In genomic region chr6:139519097-139519496, GRCh38 we compare ENCODE assay signal across 15 cellular contexts.
A peak's percentile ranks its signal among the peaks of the same experiment; 100 is the strongest.
DNase-seq lines count a peak whose midpoint lies in the region; ATAC-seq, FAIRE-seq and TF ChIP-seq lines count a peak whose summit lies in the region.
"Had no signal": no experiment of that assay in that cellular context is flagged by ENCODE, and none has a peak within 500 bp of the region (broad histone marks: within the 10 kb centered on the region; RNA-seq: fewer than 3 reads in every experiment).

No MANE protein-coding gene starts in this region.

- DNase-seq in HL-60 (ENCODE audit: low read depth in 1 of 2, low spot score in 1 of 2) = no peak
- DNase-seq in K562 (ENCODE audit: extremely low read depth in 1 of 4, low spot score in 3 of 4) = no peak
- no peak for DNase-seq in vagina (ENCODE audit: extremely low spot score in 2 of 2)
- DNase-seq in OCI-LY7 (ENCODE audit: low spot score) = no peak
- no peak for DNase-seq in UCSD-AML1 (lab: John Stamatoyannopoulos, UW; ENCODE audit: unreplicated experiment)
- DNase-seq: Calu3; CD8-positive, alpha-beta T cell; DMS79 treated with DMSO at 0.1 percent for 48 hours; GF-D8; H9 had no signal

- 0 out of 2 replicates have a peak, but pooled peaks cover 3% of the 10 kb centered on the region for H3K9me3 ChIP-seq in K562 (replicated peaks; ENCODE audit: control insufficient read depth, insufficient read depth, low read depth, low read length)
- no peaks in the 10 kb centered on the region for H3K9me3 ChIP-seq in parathyroid adenoma (ENCODE audit: control insufficient read depth, low read length)
- no peaks in the 10 kb centered on the region for H3K9me3 ChIP-seq in vagina
- no peaks in the 10 kb centered on the region for H3K9me3 ChIP-seq in OCI-LY7 (ENCODE audit: low read length)
- H3K9me3 ChIP-seq: BLaER1 treated with 17β-estradiol and CSF1 and Interleukin-3, amounts not matched to agents 10 nM and 100 nM had no signal

- CTCF ChIA-PET in K562 (lab: Yijun Ruan, JAX; ENCODE audit: low intra/inter-chr PET ratio) = no interaction called here
- CTCF ChIA-PET in OCI-LY7 (lab: Charles Lee; ENCODE audit: unreplicated experiment) = no interaction called here

- no peaks in the 10 kb centered on the region for H3K79me2 ChIP-seq in K562 (ENCODE audit: control insufficient read depth, insufficient read depth, low read length)
- H3K79me2 ChIP-seq in parathyroid adenoma = no peaks in the 10 kb centered on the region
- no peaks in the 10 kb centered on the region for H3K79me2 ChIP-seq in OCI-LY7 (ENCODE audit: insufficient read depth, low read depth, low read length)

- no peaks in the 10 kb centered on the region for H3K9me2 ChIP-seq in OCI-LY7 (ENCODE audit: insufficient read depth, low read length)

- no peaks in the 10 kb centered on the region for H4K20me1 ChIP-seq in K562 (replicated peaks; ENCODE audit: control insufficient read depth, insufficient read depth, low read length)
- no peaks in the 10 kb centered on the region for H4K20me1 ChIP-seq in OCI-LY7 (ENCODE audit: insufficient read depth, low read length)
- H4K20me1 ChIP-seq: BLaER1 treated with 17β-estradiol and CSF1 and Interleukin-3, amounts not matched to agents 10 nM and 100 nM had no signal

- H3K27ac ChIP-seq in HL-60 (replicated peaks) (peak overlapping the region; percentile 77), K562 (ENCODE audit: extremely low read depth, low read depth, low read length) (peak overlapping the region; percentile 23; the same call in 2 of the 3 replicates), parathyroid adenoma (peak overlapping the region; percentile 26), vagina (peak overlapping the region; percentile 27), OCI-LY7 (ENCODE audit: low read depth, low read length, poor library complexity, severe bottlenecking) (no peak overlapping the region)
- H3K27ac ChIP-seq: BLaER1 treated with 17β-estradiol and CSF1 and Interleukin-3, amounts not matched to agents 10 nM and 100 nM had no signal

- TF ChIP-seq CTCF in HL-60 (IDR thresholded peaks at IDR 0.05; ENCODE audit: insufficient read depth, low read length) (no peak), K562 (IDR thresholded peaks at IDR 0.05 in 2 of 3, conservative IDR thresholded peaks at IDR 0.05 in 1 of 3; ENCODE audit: insufficient read depth in 2 of 3, low read depth in 1 of 3, low read length in 3 of 3) (no peak), parathyroid adenoma (IDR thresholded peaks at IDR 0.05) (no peak), vagina (IDR thresholded peaks at IDR 0.05) (no peak), OCI-LY7 (conservative IDR thresholded peaks at IDR 0.05; ENCODE audit: low read length) (no peak)

- no peak for TF ChIP-seq RAD21 in K562 (CRISPR knock-in tag; conservative IDR thresholded peaks at IDR 0.05 in 1 of 2, IDR thresholded peaks at IDR 0.05 in 1 of 2)

- H3K4me3 ChIP-seq in HL-60 (replicated peaks; ENCODE audit: insufficient read depth, low read length) = no peak overlapping the region
- no peak overlapping the region for H3K4me3 ChIP-seq in K562
- no peak overlapping the region for H3K4me3 ChIP-seq in parathyroid adenoma (ENCODE audit: low read depth, low read length)
- H3K4me3 ChIP-seq in vagina = no peak overlapping the region
- no peak overlapping the region for H3K4me3 ChIP-seq in OCI-LY7 (ENCODE audit: low read depth, low read length, poor library complexity, severe bottlenecking)
- H3K4me3 ChIP-seq: BLaER1 treated with 17β-estradiol and CSF1 and Interleukin-3, amounts not matched to agents 10 nM and 100 nM; GM12878 had no signal

- no peaks in the 10 kb centered on the region for H3K36me3 ChIP-seq in K562 (ENCODE audit: control insufficient read depth, insufficient read depth, low read length)
- no peaks in the 10 kb centered on the region for H3K36me3 ChIP-seq in parathyroid adenoma (ENCODE audit: control insufficient read depth, insufficient read depth, low read length)
- no peaks in the 10 kb centered on the region for H3K36me3 ChIP-seq in vagina
- H3K36me3 ChIP-seq in OCI-LY7 (ENCODE audit: insufficient read depth, low read length) = no peaks in the 10 kb centered on the region
- H3K36me3 ChIP-seq: BLaER1 treated with 17β-estradiol and CSF1 and Interleukin-3, amounts not matched to agents 10 nM and 100 nM had no signal

- WGBS in K562 (ENCODE audit: insufficient coverage, low coverage, missing lambda C conversion rate) = 22% methylated on average over 5 of the region's 5 CpGs

- H3K9ac ChIP-seq in K562 (ENCODE audit: insufficient read depth in 1 of 2, low read depth in 2 of 2, low read length in 2 of 2) = peak overlapping the region in 1 of 2 experiments; percentile 40; a peak in 2 of 4 replicates
- H3K9ac ChIP-seq in parathyroid adenoma = no peak overlapping the region
- H3K9ac ChIP-seq: BLaER1 treated with 17β-estradiol and CSF1 and Interleukin-3, amounts not matched to agents 10 nM and 100 nM had no signal

- peak overlapping the region; percentile 72 for H3K4me2 ChIP-seq in K562 (ENCODE audit: insufficient read depth, low read length)
- no peak overlapping the region for H3K4me2 ChIP-seq in parathyroid adenoma (ENCODE audit: low read length)
- no peak overlapping the region for H3K4me2 ChIP-seq in OCI-LY7 (ENCODE audit: low read length)

- TF ChIP-seq EP300 in K562 (IDR thresholded peaks at IDR 0.05; ENCODE audit: low read length) = no peak

- H2AFZ ChIP-seq in K562 (ENCODE audit: low read depth, low read length) (peak overlapping the region; percentile 72), parathyroid adenoma (peak overlapping the region; percentile 27), OCI-LY7 (ENCODE audit: low read length) (no peak overlapping the region)

- FAIRE-seq in K562 (lab: Jason Lieb, UNC) = no peak
- FAIRE-seq: GM12878, GM19239, H1 had no signal

- H3K27me3 ChIP-seq in HL-60 (ENCODE audit: insufficient read depth, poor library complexity, severe bottlenecking) (no peaks in the 10 kb centered on the region), K562 (ENCODE audit: control insufficient read depth in 2 of 2, insufficient read depth in 2 of 2, low read length in 2 of 2) (no peaks in the 10 kb centered on the region), parathyroid adenoma (ENCODE audit: control insufficient read depth, insufficient read depth, low read length) (no peaks in the 10 kb centered on the region), vagina (no peaks in the 10 kb centered on the region)
- H3K27me3 ChIP-seq: BLaER1 treated with 17β-estradiol and CSF1 and Interleukin-3, amounts not matched to agents 10 nM and 100 nM had no signal

- POLR2A ChIA-PET in K562 (lab: Yijun Ruan, JAX) (interaction anchor here (1.0 to 4.5 kb wide), 6 partner anchors 10 to 145 kb away, joined by 3 to 41 read pairs (median 5); partner anchors contain the start of gene CITED2), OCI-LY7 (lab: Charles Lee) (no interaction called here)

- in situ Hi-C loops in K562 (cut with MboI) = loop anchor here (10.0 kb wide), 1 partner anchor 144 kb away; the partner anchor contains the start of gene CITED2

- H3K9me1 ChIP-seq in K562 (ENCODE audit: control insufficient read depth, insufficient read depth, low read length) = no peaks in the 10 kb centered on the region

- BruUV-seq in K562 (replicated peaks; lab: Mats Ljungman, UMichigan) (no TSS peak), OCI-LY7 (replicated peaks; lab: Mats Ljungman, UMichigan) (no TSS peak)

- H3K4me1 ChIP-seq in K562 (replicated peaks in 1 of 2; ENCODE audit: control insufficient read depth in 2 of 2, insufficient read depth in 2 of 2, low read length in 2 of 2) = peaks cover 11 to 48% of the 10 kb centered on the region in 2 experiments; a peak in 4 of 5 replicates
- H3K4me1 ChIP-seq in parathyroid adenoma = peaks cover 46% of the 10 kb centered on the region
- peaks cover 10% of the 10 kb centered on the region for H3K4me1 ChIP-seq in vagina
- H3K4me1 ChIP-seq in OCI-LY7 (ENCODE audit: insufficient read depth, low read length, poor library complexity, severe bottlenecking) = no peaks in the 10 kb centered on the region
- H3K4me1 ChIP-seq: BLaER1 treated with 17β-estradiol and CSF1 and Interleukin-3, amounts not matched to agents 10 nM and 100 nM had no signal

- intact Hi-C loops in K562 (cut with micrococcal nuclease) (loop anchor here (2.0 to 5.0 kb wide), 2 partner anchors 70 to 83 kb away; no protein-coding TSS in a partner anchor), vagina (cut with DNase I) (no loop called here), OCI-LY7 (cut with micrococcal nuclease; ENCODE audit: unreplicated experiment) (no loop called here)

- TF ChIP-seq POLR2A in K562 (conservative IDR thresholded peaks at IDR 0.05) (no peak), vagina (IDR thresholded peaks at IDR 0.05) (no peak)

- ATAC-seq in K562 = no peak
- ATAC-seq: CD8-positive, alpha-beta T cell; GM12878 had no signal

TF ChIP-seq in K562, 482 proteins besides CTCF, POLR2A, EP300 and RAD21 (continues in another document):
- TF ChIP-seq POLR2AphosphoS2 (IDR thresholded peaks at IDR 0.05; ENCODE audit: low read length) (no peak), SMARCE1 (IDR thresholded peaks at IDR 0.05) (no peak), ZNF592 (IDR thresholded peaks at IDR 0.05) (0 out of 2 replicates have a peak, but pooled peaks have one; percentile 54)
